Comparison of ENCODE assay signal across 18 cellular contexts in the genomic region with DNA sequence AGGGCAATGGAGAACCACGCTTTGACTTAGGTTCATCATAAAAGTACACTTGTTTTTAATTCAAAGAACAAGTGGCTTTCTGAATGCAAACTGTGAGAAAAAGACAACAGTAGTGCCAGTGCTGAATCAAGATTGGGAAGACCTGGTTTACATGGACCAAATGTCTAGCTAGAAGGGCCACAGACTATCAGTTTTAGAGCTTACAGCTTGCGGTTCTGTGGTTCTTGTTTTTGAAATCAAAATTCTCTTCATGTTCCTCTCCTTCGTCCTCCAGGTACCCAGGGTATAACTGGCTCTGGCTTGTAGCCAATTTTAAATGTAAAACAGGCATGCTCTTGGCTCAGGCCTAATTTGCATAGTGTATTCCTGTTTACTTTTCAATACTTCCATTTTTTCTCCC.
"Had no signal": no experiment of that assay in that cellular context is flagged by ENCODE, and none has a peak within 500 bp of the region (broad histone marks: within the 10 kb centered on the region; RNA-seq: fewer than 3 reads in every experiment).

No MANE protein-coding gene starts in this region.

- H3K4me3 Mint-ChIP-seq: activated CD4-positive, alpha-beta T cell treated with anti-CD3 and anti-CD28 coated beads, Interleukin-2, amount 10 ng/mL, durations not matched to agents 7 days and 5 days; activated T-cell treated with anti-CD3 and anti-CD28 coated beads, Interleukin-2, amount 50 U/mL, for 24 hours; activated T-helper 17 cell treated with anti-CD3 and anti-CD28 coated beads, Interleukin-2, amount 50 U/mL, for 72 hours; nephron progenitor cell; stimulated activated naive CD8-positive, alpha-beta T cell treated with anti-CD3 and anti-CD28 coated beads, Interleukin-15, Interleukin-2, amounts not matched to agents 100 ng/mL and 50 ng/mL, for 24 hours had no signal

- H3K27ac ChIP-seq: epithelial cell of prostate, gastroesophageal sphincter, heart left ventricle, parathyroid adenoma, tibial artery, WERI-Rb-1 had no signal

- H3K9me3 Mint-ChIP-seq: activated T-cell treated with anti-CD3 and anti-CD28 coated beads, Interleukin-2, amount 50 U/mL, for 24 hours; activated T-helper 17 cell treated with anti-CD3 and anti-CD28 coated beads, Interleukin-2, amount 50 U/mL, for 72 hours had no signal

- H3K27me3 ChIP-seq: gastroesophageal sphincter, heart left ventricle, tibial artery had no signal

- ATAC-seq: activated T-helper 17 cell treated with anti-CD3 and anti-CD28 coated beads, Interleukin-2, amount 50 U/mL, for 72 hours; gastroesophageal sphincter; heart left ventricle; left cardiac atrium; right cardiac atrium had no signal

- DNase-seq: activated CD4-positive, alpha-beta T cell treated with anti-CD3 and anti-CD28 coated beads, Interleukin-2, amount 10 ng/mL, durations not matched to agents 7 days and 5 days; activated CD4-positive, CD25-positive, alpha-beta regulatory T cell treated with anti-CD3 and anti-CD28 coated beads, Interleukin-2, amount 50 U/mL, for 72 hours; activated T-cell treated with anti-CD3 and anti-CD28 coated beads, Interleukin-2, amount 50 U/mL, for 24 hours; cortex of kidney; heart left ventricle; islet precursor cell; left cardiac atrium; nephron progenitor cell; right cardiac atrium; stimulated activated CD4-positive, alpha-beta T cell treated with anti-CD3 and anti-CD28 coated beads, Interleukin-12 subunit alpha, Interleukin-12 subunit beta, amount 100 ng/mL, for 4 hours; stimulated activated CD4-positive, alpha-beta T cell treated with anti-CD3 and anti-CD28 coated beads, Interleukin-4, amount 100 ng/mL, for 4 hours; tibial artery; WERI-Rb-1 had no signal

- H3K27ac Mint-ChIP-seq: activated CD4-positive, alpha-beta T cell treated with anti-CD3 and anti-CD28 coated beads, Interleukin-2, amount 10 ng/mL, durations not matched to agents 7 days and 5 days; activated T-cell treated with anti-CD3 and anti-CD28 coated beads, Interleukin-2, amount 50 U/mL, for 24 hours; activated T-helper 17 cell treated with anti-CD3 and anti-CD28 coated beads, Interleukin-2, amount 50 U/mL, for 72 hours; nephron progenitor cell; stimulated activated naive CD8-positive, alpha-beta T cell treated with anti-CD3 and anti-CD28 coated beads, Interleukin-15, Interleukin-2, amounts not matched to agents 100 ng/mL and 50 ng/mL, for 24 hours had no signal

- H3K4me3 ChIP-seq: gastroesophageal sphincter, heart left ventricle, tibial artery had no signal

- H3K4me1 Mint-ChIP-seq: activated T-helper 17 cell treated with anti-CD3 and anti-CD28 coated beads, Interleukin-2, amount 50 U/mL, for 72 hours; nephron progenitor cell had no signal

- H3K36me3 ChIP-seq: heart left ventricle, tibial artery, WERI-Rb-1 had no signal

- H3K27me3 Mint-ChIP-seq: activated CD4-positive, alpha-beta T cell treated with anti-CD3 and anti-CD28 coated beads, Interleukin-2, amount 10 ng/mL, durations not matched to agents 7 days and 5 days; activated T-cell treated with anti-CD3 and anti-CD28 coated beads, Interleukin-2, amount 50 U/mL, for 24 hours; activated T-helper 17 cell treated with anti-CD3 and anti-CD28 coated beads, Interleukin-2, amount 50 U/mL, for 72 hours; stimulated activated naive CD8-positive, alpha-beta T cell treated with anti-CD3 and anti-CD28 coated beads, Interleukin-15, Interleukin-2, amounts not matched to agents 100 ng/mL and 50 ng/mL, for 24 hours had no signal

- H3K9ac ChIP-seq: parathyroid adenoma had no signal

- H3K9me3 ChIP-seq: gastroesophageal sphincter, heart left ventricle had no signal
